Comparison of ENCODE assay signal across 12 cellular contexts in genomic region chr1:115411388-115412063, GRCh38.
DNase-seq lines count a peak whose midpoint lies in the region; ATAC-seq and TF ChIP-seq lines count a peak whose summit lies in the region.
"Had no signal": no experiment of that assay in that cellular context is flagged by ENCODE, and none has a peak within 500 bp of the region (broad histone marks: within the 10 kb centered on the region; RNA-seq: fewer than 3 reads in every experiment).

No MANE protein-coding gene starts in this region.

- no peak overlapping the region for H3K27ac ChIP-seq in lung (ENCODE audit: low read depth in 1 of 2, low read length in 1 of 2)
- H3K27ac ChIP-seq: 22Rv1 had no signal

- no peaks in the 10 kb centered on the region for H3K9me3 ChIP-seq in lung (ENCODE audit: control insufficient read depth in 2 of 2, insufficient read depth in 1 of 2, low read length in 1 of 2)
- H3K9me3 ChIP-seq: tibial nerve had no signal

- H3K4me3 ChIP-seq in lung: no peak overlapping the region
- H3K4me3 ChIP-seq: tibial nerve had no signal

- H3K36me3 ChIP-seq in lung (ENCODE audit: control insufficient read depth in 2 of 2, insufficient read depth in 2 of 2, low read length in 2 of 2): no peaks in the 10 kb centered on the region
- H3K36me3 ChIP-seq: tibial nerve had no signal

- H3K27me3 ChIP-seq in lung (ENCODE audit: control insufficient read depth, insufficient read depth): no peaks in the 10 kb centered on the region
- H3K27me3 ChIP-seq: tibial nerve had no signal

- ATAC-seq in lung (ENCODE audit: insufficient read depth, low FRiP score): peak; percentile 53
- ATAC-seq in SK-N-SH treated with all-trans-retinoic acid at 6 μM for 48 hours: no peak

- TF ChIP-seq CTCF in lung (IDR thresholded peaks at IDR 0.05; ENCODE audit: control extremely low read depth, extremely low read depth): no peak

- 59 to 79% methylated on average over 1 of the region's 1 CpG for WGBS in lung, 2 donors

- peaks cover 0 to 9% of the 10 kb centered on the region in 2 donors for H3K4me1 ChIP-seq in lung (ENCODE audit: control insufficient read depth in 2 of 2, insufficient read depth in 2 of 2, low read length in 2 of 2)

- DNase-seq in DMS 273 (lab: John Stamatoyannopoulos, UW; ENCODE audit: unreplicated experiment) (peak; percentile 4), DMS 273 treated with DMSO at 0.1 percent for 48 hours (lab: John Stamatoyannopoulos, UW) (no peak), NCI-H226 (peak; percentile 41), dedifferentiated amniotic fluid mesenchymal stem cell (ENCODE audit: extremely low spot score) (peak; percentile 44), lung (ENCODE audit: low spot score) (no peak), NCI-H1105 treated with DMSO at 0.1 percent for 48 hours (lab: John Stamatoyannopoulos, UW) (no peak), islet precursor cell (no peak)
- DNase-seq: NCI-H2227 treated with DMSO at 0.1 percent for 48 hours; stimulated activated CD4-positive, alpha-beta T cell treated with anti-CD3 and anti-CD28 coated beads, Interleukin-4, amount 100 ng/mL, for 24 hours had no signal

TF ChIP-seq in SK-N-SH treated with all-trans-retinoic acid at 6 μM for 48 hours, 23 proteins besides CTCF, POLR2A, EP300 and RAD21:
- TF ChIP-seq, protein P1, sequence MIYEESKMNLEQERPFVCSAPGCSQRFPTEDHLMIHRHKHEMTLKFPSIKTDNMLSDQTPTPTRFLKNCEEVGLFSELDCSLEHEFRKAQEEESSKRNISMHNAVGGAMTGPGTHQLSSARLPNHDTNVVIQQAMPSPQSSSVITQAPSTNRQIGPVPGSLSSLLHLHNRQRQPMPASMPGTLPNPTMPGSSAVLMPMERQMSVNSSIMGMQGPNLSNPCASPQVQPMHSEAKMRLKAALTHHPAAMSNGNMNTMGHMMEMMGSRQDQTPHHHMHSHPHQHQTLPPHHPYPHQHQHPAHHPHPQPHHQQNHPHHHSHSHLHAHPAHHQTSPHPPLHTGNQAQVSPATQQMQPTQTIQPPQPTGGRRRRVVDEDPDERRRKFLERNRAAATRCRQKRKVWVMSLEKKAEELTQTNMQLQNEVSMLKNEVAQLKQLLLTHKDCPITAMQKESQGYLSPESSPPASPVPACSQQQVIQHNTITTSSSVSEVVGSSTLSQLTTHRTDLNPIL (CRISPR knock-in tag; IDR thresholded peaks at IDR 0.05; ENCODE audit: low read depth): no peak
- no peak for TF ChIP-seq PPARA (CRISPR knock-in tag; IDR thresholded peaks at IDR 0.05; ENCODE audit: borderline replicate concordance)
- no peak for TF ChIP-seq ISL1 (CRISPR knock-in tag; IDR thresholded peaks at IDR 0.05)
- TF ChIP-seq ZNF8 (CRISPR knock-in tag; IDR thresholded peaks at IDR 0.05): no peak
- TF ChIP-seq ESRRG (CRISPR knock-in tag; IDR thresholded peaks at IDR 0.05): no peak
- TF ChIP-seq ZNF565 (CRISPR knock-in tag; conservative IDR thresholded peaks at IDR 0.05; ENCODE audit: low read depth): no peak
- no peak for TF ChIP-seq RARB (CRISPR knock-in tag; IDR thresholded peaks at IDR 0.05)
- TF ChIP-seq TCF4 (CRISPR knock-in tag; IDR thresholded peaks at IDR 0.05; ENCODE audit: borderline replicate concordance): no peak

Comparison
In these comparisons a context has a peak if more than half of its experiments do, and no peak if none do; other contexts are left out.
1. DNase-seq: peak in DMS 273 (single experiment), NCI-H226 (single experiment) and dedifferentiated amniotic fluid mesenchymal stem cell (single experiment); none in DMS 273 treated with DMSO at 0.1 percent for 48 hours (single experiment), lung (single experiment), NCI-H1105 treated with DMSO at 0.1 percent for 48 hours (single experiment) and islet precursor cell (single experiment).